9 cellular contexts compared by ENCODE assay signal in the genomic region with DNA sequence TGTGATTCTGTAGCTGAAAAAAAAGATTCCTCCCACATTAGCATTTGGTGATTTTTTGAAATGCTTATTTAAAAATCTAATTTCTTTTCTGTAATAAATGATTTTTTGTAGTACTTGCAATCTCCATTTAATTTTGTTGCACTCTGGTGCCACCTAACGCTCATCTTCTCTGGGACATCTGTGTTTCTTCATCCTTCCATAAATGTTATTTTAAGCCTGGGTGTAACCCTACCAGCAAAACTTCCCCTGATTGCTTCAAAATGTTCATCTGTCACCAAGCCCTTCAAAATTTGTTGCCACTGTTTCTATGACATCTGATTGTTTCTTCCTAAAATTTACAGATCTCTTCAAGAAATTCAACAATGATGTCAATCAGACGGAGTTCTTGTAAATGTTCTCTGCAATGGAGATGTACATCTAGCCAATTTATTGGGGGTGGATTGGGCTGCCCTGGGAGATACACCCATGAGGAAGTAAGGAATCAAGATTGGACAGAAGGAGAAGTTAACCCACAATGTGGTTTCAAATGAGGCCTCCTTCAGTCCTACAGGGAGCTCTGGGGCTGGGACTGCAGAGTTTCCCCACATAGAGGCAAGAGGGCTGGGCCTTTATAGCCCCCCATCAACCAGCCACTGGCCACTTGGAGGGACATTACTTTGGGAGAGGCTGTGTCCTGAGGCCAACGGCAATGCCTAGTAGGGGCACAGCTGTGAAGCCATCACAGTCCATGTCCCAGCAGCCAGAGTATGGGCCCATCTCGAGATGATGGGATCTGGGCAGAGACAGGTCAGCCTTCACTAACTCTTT. TPM values are rescaled to one million over a fixed set of nuclear protein-coding genes. Genes with fewer than 3 reads are reported as not detected.
DNase-seq lines count a peak whose midpoint lies in the region; ATAC-seq and TF ChIP-seq lines count a peak whose summit lies in the region.
"Had no signal": no experiment of that assay in that cellular context is flagged by ENCODE, and none has a peak within 500 bp of the region (broad histone marks: within the 10 kb centered on the region; RNA-seq: fewer than 3 reads in every experiment).

No MANE protein-coding gene starts in this region.

- no peak overlapping the region for H3K4me3 ChIP-seq in neural progenitor cell
- no peak overlapping the region for H3K4me3 ChIP-seq in uterus
- H3K4me3 ChIP-seq: skin epidermis had no signal

- H3K27ac ChIP-seq in neural progenitor cell: no peak overlapping the region
- no peak overlapping the region for H3K27ac ChIP-seq in uterus

- TF ChIP-seq CTCF in chondrocyte (IDR thresholded peaks at IDR 0.05) (peak; percentile 85), neural progenitor cell (IDR thresholded peaks at IDR 0.05) (peak; percentile 57), uterus (IDR thresholded peaks at IDR 0.05) (peak in 1 of 4 experiments; percentile 7)

- H3K4me1 Mint-ChIP-seq in chondrocyte (ENCODE audit: low read depth) (peaks cover 3% of the 10 kb centered on the region), neural progenitor cell (no peaks in the 10 kb centered on the region)

- H3K27me3 Mint-ChIP-seq in chondrocyte (ENCODE audit: low read depth): peaks cover 39% of the 10 kb centered on the region
- no peaks in the 10 kb centered on the region for H3K27me3 Mint-ChIP-seq in neural progenitor cell (ENCODE audit: insufficient read depth, low read depth)

- H2AFZ ChIP-seq in neural progenitor cell (replicated peaks): no peak overlapping the region

- H4K20me1 ChIP-seq in neural progenitor cell (ENCODE audit: low read depth): no peaks in the 10 kb centered on the region

- H3K9ac ChIP-seq in neural progenitor cell: no peak overlapping the region

- H3K4me3 Mint-ChIP-seq in chondrocyte (ENCODE audit: unreplicated experiment): no peak overlapping the region
- H3K4me3 Mint-ChIP-seq in neural progenitor cell: no peak overlapping the region

- no peaks in the 10 kb centered on the region for H3K4me1 ChIP-seq in neural progenitor cell
- no peaks in the 10 kb centered on the region for H3K4me1 ChIP-seq in uterus

- H3F3A ChIP-seq in neural progenitor cell (ENCODE audit: low read depth): no peaks in the 10 kb centered on the region

- no peaks in the 10 kb centered on the region for H3K9me3 Mint-ChIP-seq in chondrocyte (ENCODE audit: low read depth)
- no peaks in the 10 kb centered on the region for H3K9me3 Mint-ChIP-seq in neural progenitor cell

- H3K36me3 Mint-ChIP-seq in chondrocyte (ENCODE audit: low read depth): no peaks in the 10 kb centered on the region
- H3K36me3 Mint-ChIP-seq in neural progenitor cell: no peaks in the 10 kb centered on the region

- H3K27ac Mint-ChIP-seq in chondrocyte (ENCODE audit: unreplicated experiment): no peak overlapping the region
- no peak overlapping the region for H3K27ac Mint-ChIP-seq in neural progenitor cell

- H3K27me3 ChIP-seq in neural progenitor cell: no peaks in the 10 kb centered on the region
- H3K27me3 ChIP-seq in uterus: no peaks in the 10 kb centered on the region

- H3K79me2 ChIP-seq in neural progenitor cell (ENCODE audit: low read depth): no peaks in the 10 kb centered on the region

- no peak for ATAC-seq in GM18498 (IDR thresholded peaks at IDR 0.05; ENCODE audit: unreplicated experiment)

- H3K9me3 ChIP-seq in neural progenitor cell (ENCODE audit: low read depth) (no peaks in the 10 kb centered on the region), uterus (no peaks in the 10 kb centered on the region)

- H3K36me3 ChIP-seq in neural progenitor cell (no peaks in the 10 kb centered on the region), uterus (no peaks in the 10 kb centered on the region)

- DNase-seq in NCI-H446 (lab: John Stamatoyannopoulos, UW) (peak; percentile 32), NCI-H446 treated with DMSO at 0.1 percent for 48 hours (lab: John Stamatoyannopoulos, UW) (no peak), NCI-H460 (ENCODE audit: extremely low read depth, low read depth) (peak; percentile 41), chondrocyte (ENCODE audit: low spot score) (no peak), neural progenitor cell (ENCODE audit: low spot score) (no peak), uterus (no peak), NK-92 (lab: John Stamatoyannopoulos, UW; ENCODE audit: unreplicated experiment) (no peak)

- no peak for TF ChIP-seq POLR2A in uterus (IDR thresholded peaks at IDR 0.05)

- no peak overlapping the region for H3K4me2 ChIP-seq in neural progenitor cell

- intact Hi-C loops in uterus (cut with DNase I; ENCODE audit: low total_unique reads): no loop called here

RNA-seq across cellular contexts. Expression of gene MCTP1, which starts 23.3 kb away (rescaled TPM):
- total RNA-seq in NCI-H460 (2014; rRNA removed; shearing (Covaris generic)): 46.4 and 47.5 TPM in 2 replicates
- 32.8 and 37.8 TPM in 2 replicates for polyA plus RNA-seq in NCI-H460 (2014; cell fraction: nucleus; rRNA removed)
- 1.4 to 3.4 TPM (median 3.1 TPM) in 3 replicates for total RNA-seq in chondrocyte
- total RNA-seq in neural progenitor cell (ENCODE audit: low replicate concordance): 2.9 and 3.7 TPM in 2 replicates
- 100 to 1,000 TPM in 1 of 4 donors, 10 to 100 TPM in 3; 25.3 to 114 (median 27.6) TPM for total RNA-seq in uterus

Comparison
In these comparisons a context has a peak if more than half of its experiments do, and no peak if none do; other contexts are left out.
1. DNase-seq: peak in NCI-H446 (2 of 2) and NCI-H460 (single experiment); none in NCI-H446 treated with DMSO at 0.1 percent for 48 hours (single experiment), chondrocyte (single experiment), neural progenitor cell (single experiment), uterus (0 of 2) and NK-92 (single experiment).